In the genomic region with DNA sequence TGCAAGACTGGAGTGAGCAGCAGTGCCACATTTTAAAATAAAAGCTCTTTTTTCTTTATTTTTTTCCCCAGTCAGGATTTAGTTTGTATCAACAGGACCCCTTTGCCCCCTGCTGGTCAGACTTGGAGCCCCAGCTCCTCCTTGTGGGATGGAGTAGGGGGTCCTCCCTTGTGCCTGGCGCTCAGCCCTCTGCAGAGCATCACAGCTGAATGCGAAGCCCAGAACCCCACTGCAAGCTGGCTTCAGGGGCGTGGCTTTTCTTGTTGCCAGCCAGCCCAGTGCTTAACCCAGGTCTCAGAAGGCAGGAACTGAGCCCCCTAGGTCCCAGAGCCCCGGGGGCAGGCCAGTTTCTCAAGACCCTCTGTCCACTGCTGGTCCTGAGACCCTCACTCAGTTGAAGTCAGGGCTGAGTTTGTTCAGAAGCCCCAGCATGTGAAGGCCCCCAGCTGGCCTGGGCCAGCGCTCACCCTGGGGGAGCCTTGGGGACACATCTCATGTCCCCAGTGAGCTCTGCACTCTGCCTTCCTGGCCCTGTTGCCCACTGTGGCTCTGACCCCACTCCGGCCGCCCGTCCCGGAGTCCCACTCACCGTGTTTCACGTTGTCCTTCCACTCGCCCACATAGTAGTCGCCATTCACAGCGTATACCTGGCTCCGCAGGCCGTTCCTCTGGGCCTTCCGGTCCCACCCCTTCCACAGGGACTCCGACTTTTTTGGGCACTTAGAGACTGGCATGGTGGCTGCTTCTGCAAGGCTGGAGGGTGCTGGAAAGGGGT, we compare ENCODE assay signal across 9 cellular contexts. TPM values are rescaled to one million over a fixed set of nuclear protein-coding genes. Genes with fewer than 3 reads are reported as not detected.
A peak's percentile ranks its signal among the peaks of the same experiment; 100 is the strongest.
DNase-seq lines count a peak whose midpoint lies in the region; ATAC-seq and TF ChIP-seq lines count a peak whose summit lies in the region.
"Had no signal": no experiment of that assay in that cellular context is flagged by ENCODE, and none has a peak within 500 bp of the region (broad histone marks: within the 10 kb centered on the region; RNA-seq: fewer than 3 reads in every experiment).

No MANE protein-coding gene starts in this region.

- H3K4me3 ChIP-seq in adipocyte (ENCODE audit: low read length) = no peak overlapping the region
- H3K4me3 ChIP-seq in testis = no peak overlapping the region

- peak; percentile 51 to 71 (median 53) for TF ChIP-seq CTCF in testis (IDR thresholded peaks at IDR 0.05)

- peaks cover 19% of the 10 kb centered on the region for H3K4me1 ChIP-seq in adipocyte (ENCODE audit: control insufficient read depth, insufficient read depth, low read length)
- peaks cover 7% of the 10 kb centered on the region for H3K4me1 ChIP-seq in testis

- no peak overlapping the region for H3K9ac ChIP-seq in adipocyte (ENCODE audit: low read length)

- H3K27ac ChIP-seq in testis = no peak overlapping the region
- H3K27ac ChIP-seq: epithelial cell of prostate had no signal

- ATAC-seq in activated CD4-positive, CD25-positive, alpha-beta regulatory T cell treated with anti-CD3 and anti-CD28 coated beads, Interleukin-2, amount 50 U/mL, for 24 hours = no peak
- ATAC-seq in left colon = no peak

- H3K9me3 ChIP-seq in adipocyte (ENCODE audit: control insufficient read depth, low read length) (no peaks in the 10 kb centered on the region), testis (no peaks in the 10 kb centered on the region)

- intact Hi-C loops in left colon (cut with DNase I, micrococcal nuclease) = no loop called here
- intact Hi-C loops in testis (cut with DNase I; ENCODE audit: low total_unique reads) = no loop called here

- in situ Hi-C loops in SK-MEL-5 (cut with HindIII; ENCODE audit: low pct_unique_long_range_greater_than_20kb, low sequenced_read_pairs) = no loop called here

- DNase-seq in activated CD4-positive, CD25-positive, alpha-beta regulatory T cell treated with anti-CD3 and anti-CD28 coated beads, Interleukin-2, amount 50 U/mL, for 16 hours (ENCODE audit: low read depth, low spot score) = peak; percentile 29
- DNase-seq in SK-MEL-5 (ENCODE audit: low read depth, low spot score) (peak; percentile 56), adipocyte (ENCODE audit: low read depth) (peak; percentile 66), left colon (peak; percentile 35 to 64), testis (peak; percentile 64), LoVo (ENCODE audit: low spot score) (no peak), hippocampal formation (lab: John Stamatoyannopoulos, UW) (no peak)

- TF ChIP-seq POLR2A in testis (IDR thresholded peaks at IDR 0.05) = no peak

- WGBS in testis, 2 donors = 82 to 84% methylated on average over 17 to 18 of the region's 18 CpGs

- no peaks in the 10 kb centered on the region for H3K36me3 ChIP-seq in adipocyte (ENCODE audit: control insufficient read depth, insufficient read depth, low read length, severe bottlenecking)
- no peaks in the 10 kb centered on the region for H3K36me3 ChIP-seq in testis (ENCODE audit: low read depth, missing control alignments)

- H3K27me3 ChIP-seq in adipocyte (replicated peaks; ENCODE audit: control insufficient read depth, insufficient read depth, low read length) (no peaks in the 10 kb centered on the region), testis (no peaks in the 10 kb centered on the region)

RNA-seq across cellular contexts. Expression of a gene that starts 0.5 kb away (rescaled TPM):
- 0.13 TPM in 1 of 2 replicates, not detected in the other for total RNA-seq in SK-MEL-5 (2014; rRNA removed; shearing (Covaris generic))
- polyA plus RNA-seq in SK-MEL-5 (2015; cell fraction: cytosol; rRNA removed) = 0.03 TPM in 1 of 2 replicates, not detected in the other
- polyA plus RNA-seq in SK-MEL-5 (2015; cell fraction: nucleus; rRNA removed) = not detected in 2 replicates
- not detected for total RNA-seq in left colon
- 10 to 100 TPM in 1 of 2 donors, 1 to 10 TPM in 1; 8.3 to 46.1 TPM for total RNA-seq in testis
- polyA plus RNA-seq in testis (ENCODE audit: insufficient read depth, low read depth, low replicate concordance) = 85.9 TPM

RNA-seq across cellular contexts. Expression of a gene that starts 42.6 kb away (rescaled TPM):
- total RNA-seq in SK-MEL-5 (2014; rRNA removed; shearing (Covaris generic)) = 16.9 and 22.2 TPM in 2 replicates
- polyA plus RNA-seq in SK-MEL-5 (2015; cell fraction: cytosol; rRNA removed) = 84.8 and 88.2 TPM in 2 replicates
- polyA plus RNA-seq in SK-MEL-5 (2015; cell fraction: nucleus; rRNA removed) = 4.3 and 4.7 TPM in 2 replicates
- total RNA-seq in left colon (10 to 100 TPM; 13.7 to 15.5 TPM), testis (10 to 100 TPM; 46.8 to 70.7 TPM)
- polyA plus RNA-seq in testis (ENCODE audit: insufficient read depth, low read depth, low replicate concordance) = 30.3 TPM

RNA-seq across cellular contexts. Expression of a gene that starts 43.6 kb away (rescaled TPM):
- total RNA-seq in SK-MEL-5 (2014; rRNA removed; shearing (Covaris generic)) = 13.6 and 14.2 TPM in 2 replicates
- polyA plus RNA-seq in SK-MEL-5 (2015; cell fraction: cytosol; rRNA removed) = 26.2 and 36.7 TPM in 2 replicates
- 55.1 and 56.4 TPM in 2 replicates for polyA plus RNA-seq in SK-MEL-5 (2015; cell fraction: nucleus; rRNA removed)
- 1 to 10 TPM; 4.7 to 5.8 TPM for total RNA-seq in left colon
- 10 to 100 TPM; 16.9 to 17.2 TPM for total RNA-seq in testis
- 4.9 TPM for polyA plus RNA-seq in testis (ENCODE audit: insufficient read depth, low read depth, low replicate concordance)

Comparison
In these comparisons a context has a peak if more than half of its experiments do, and no peak if none do; other contexts are left out.
1. DNase-seq: peak in activated CD4-positive, CD25-positive, alpha-beta regulatory T cell treated with anti-CD3 and anti-CD28 coated beads, Interleukin-2, amount 50 U/mL, for 16 hours (single experiment), SK-MEL-5 (single experiment), adipocyte (single experiment), left colon (2 of 2) and testis (single experiment); none in LoVo (single experiment) and hippocampal formation (0 of 2).